13 cellular contexts compared by ENCODE assay signal in the genomic region with DNA sequence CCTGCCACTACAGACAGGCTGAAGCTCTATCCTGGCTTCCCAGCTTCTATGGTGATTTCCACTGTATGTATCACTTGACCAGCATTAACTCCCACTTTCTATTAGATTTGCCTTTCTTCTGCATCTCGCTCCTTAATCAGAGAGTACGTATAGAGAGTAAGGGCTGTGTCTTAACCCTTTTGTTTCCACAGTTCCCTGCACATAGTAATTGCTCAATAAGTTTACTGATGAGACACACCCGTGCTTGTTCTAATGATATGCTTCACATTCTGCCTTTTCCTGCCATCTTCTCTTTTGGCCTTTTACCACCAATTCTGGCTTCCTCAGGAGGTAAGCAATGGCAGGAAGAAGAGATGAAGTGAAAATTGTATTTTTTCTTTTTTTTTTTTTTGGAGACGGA. TPM values are rescaled to one million over a fixed set of nuclear protein-coding genes. Genes with fewer than 3 reads are reported as not detected.
A peak's percentile ranks its signal among the peaks of the same experiment; 100 is the strongest.
DNase-seq lines count a peak whose midpoint lies in the region; ATAC-seq and TF ChIP-seq lines count a peak whose summit lies in the region.
"Had no signal": no experiment of that assay in that cellular context is flagged by ENCODE, and none has a peak within 500 bp of the region (broad histone marks: within the 10 kb centered on the region; RNA-seq: fewer than 3 reads in every experiment).

No MANE protein-coding gene starts in this region.

- H3K4me1 ChIP-seq in HCT116 (ENCODE audit: control insufficient read depth in 1 of 2, insufficient read depth in 2 of 2, low read length in 2 of 2) (peaks cover 20 to 29% of the 10 kb centered on the region in 2 experiments), adrenal gland (replicated peaks in 1 of 2) (peaks cover 4 to 9% of the 10 kb centered on the region in 2 donors), muscle layer of duodenum (ENCODE audit: control insufficient read depth in 1 of 2, insufficient read depth in 2 of 2, low read length in 2 of 2) (peaks cover 4 to 8% of the 10 kb centered on the region in 2 donors), suprapubic skin (peaks cover 28% of the 10 kb centered on the region)

- no peaks in the 10 kb centered on the region; the same call in 1 of the 2 replicates for H3K79me2 ChIP-seq in HCT116 (ENCODE audit: insufficient read depth, low read length)

- H3K4me3 ChIP-seq in HCT116 (replicated peaks in 1 of 2; ENCODE audit: low read depth in 1 of 2, low read length in 2 of 2) (no peak overlapping the region), adrenal gland (no peak overlapping the region), muscle layer of duodenum (ENCODE audit: low read depth in 1 of 2, low read length in 2 of 2) (no peak overlapping the region), suprapubic skin (no peak overlapping the region)
- H3K4me3 ChIP-seq: body of pancreas had no signal

- TF ChIP-seq CTCF in HCT116 (IDR thresholded peaks at IDR 0.05 in 2 of 3, conservative IDR thresholded peaks at IDR 0.05 in 1 of 3; ENCODE audit: borderline replicate concordance in 1 of 3, insufficient read depth in 1 of 3, low read depth in 2 of 3, low read length in 2 of 3) (no peak), adrenal gland (IDR thresholded peaks at IDR 0.05) (no peak), suprapubic skin (IDR thresholded peaks at IDR 0.05) (no peak)

- peak overlapping the region; percentile 71; the same call in 1 of the 2 replicates for H3K27ac ChIP-seq in HCT116 (ENCODE audit: low read depth, low read length)
- peak overlapping the region; percentile 79 to 98 (median 91) for H3K27ac ChIP-seq in adrenal gland
- peak overlapping the region; percentile 8 for H3K27ac ChIP-seq in muscle layer of duodenum (ENCODE audit: low read length)
- H3K27ac ChIP-seq in suprapubic skin, result peak overlapping the region; percentile 84

- ATAC-seq in HCT116, result no peak
- no peak for ATAC-seq in left colon
- ATAC-seq in GM19324 (IDR thresholded peaks at IDR 0.05; ENCODE audit: low FRiP score, unreplicated experiment), result no peak
- no peak for ATAC-seq in HG03565 (IDR thresholded peaks at IDR 0.05; ENCODE audit: unreplicated experiment)
- no peak for ATAC-seq in HG02610 (IDR thresholded peaks at IDR 0.05; ENCODE audit: unreplicated experiment)
- ATAC-seq: stimulated activated effector memory CD8-positive, alpha-beta T cell treated with anti-CD3 and anti-CD28 coated beads, Interleukin-12 subunit alpha, Interleukin-12 subunit beta, amount 100 ng/mL, for 72 hours had no signal

- no peak for DNase-seq in HCT116 (ENCODE audit: low read depth, low spot score)
- no peak for DNase-seq in adrenal gland
- no peak for DNase-seq in suprapubic skin (ENCODE audit: low spot score in 2 of 2)
- DNase-seq in left colon, result no peak
- DNase-seq: activated CD4-positive, CD25-positive, alpha-beta regulatory T cell treated with anti-CD3 and anti-CD28 coated beads, Interleukin-2, amount 50 U/mL, for 72 hours; activated CD8-positive, alpha-beta memory T cell treated with anti-CD3 and anti-CD28 coated beads, Interleukin-2, amount 50 U/mL, for 48 hours; NCI-H1048 had no signal

- H3K27me3 ChIP-seq in HCT116 (ENCODE audit: insufficient read depth, low read length), result no peaks in the 10 kb centered on the region
- no peaks in the 10 kb centered on the region for H3K27me3 ChIP-seq in adrenal gland
- H3K27me3 ChIP-seq in muscle layer of duodenum (ENCODE audit: low read depth, low read length), result no peaks in the 10 kb centered on the region
- H3K27me3 ChIP-seq in suprapubic skin, result no peaks in the 10 kb centered on the region
- H3K27me3 ChIP-seq: body of pancreas had no signal

- no peaks in the 10 kb centered on the region for H4K20me1 ChIP-seq in HCT116 (ENCODE audit: insufficient read depth)

- no peak for TF ChIP-seq POLR2A in HCT116 (IDR thresholded peaks at IDR 0.05; ENCODE audit: borderline replicate concordance, extremely low read depth, insufficient read depth, insufficient read length)
- TF ChIP-seq POLR2A in adrenal gland (IDR thresholded peaks at IDR 0.05), result no peak
- no peak for TF ChIP-seq POLR2A in suprapubic skin (IDR thresholded peaks at IDR 0.05)

- peak overlapping the region; percentile 71; the same call in 1 of the 2 replicates for H3K4me2 ChIP-seq in HCT116 (ENCODE audit: low read length)

- POLR2A ChIA-PET in HCT116 (lab: Charles Lee), result no interaction called here

- H3K36me3 ChIP-seq in HCT116 (ENCODE audit: control insufficient read depth in 1 of 2, insufficient read depth in 2 of 2, low read length in 2 of 2) (no peaks in the 10 kb centered on the region), adrenal gland (replicated peaks in 1 of 2) (peaks cover 0 to 16% of the 10 kb centered on the region in 2 donors), muscle layer of duodenum (ENCODE audit: control insufficient read depth in 1 of 2, insufficient read depth in 2 of 2, low read length in 2 of 2) (peaks cover 8 to 26% of the 10 kb centered on the region in 2 donors), suprapubic skin (peaks cover 20% of the 10 kb centered on the region)

- no peak for TF ChIP-seq RAD21 in HCT116 (IDR thresholded peaks at IDR 0.05; ENCODE audit: low read depth)

- intact Hi-C loops in HCT116 (cut with micrococcal nuclease) (no loop called here), adrenal gland (cut with DNase I) (no loop called here), left colon (cut with DNase I, micrococcal nuclease) (no loop called here)

- H3K9me3 ChIP-seq in HCT116 (ENCODE audit: control insufficient read depth in 1 of 2, insufficient read depth in 1 of 2, low read depth in 1 of 2, low read length in 2 of 2) (no peaks in the 10 kb centered on the region), adrenal gland (replicated peaks in 1 of 3) (no peaks in the 10 kb centered on the region), muscle layer of duodenum (ENCODE audit: control insufficient read depth in 1 of 2, low read length in 2 of 2) (no peaks in the 10 kb centered on the region), suprapubic skin (no peaks in the 10 kb centered on the region)
- H3K9me3 ChIP-seq: body of pancreas had no signal

- BruUV-seq in HCT116 (replicated peaks; lab: Mats Ljungman, UMichigan), result no TSS peak

- H3K9ac ChIP-seq in HCT116 (ENCODE audit: low read length), result 0 out of 2 replicates have a peak overlapping the region, but pooled peaks have one; percentile 64

- RAD21 ChIA-PET in HCT116 (lab: Charles Lee; ENCODE audit: low non-redundant PET in 1 of 2, low total read pairs in 2 of 2, uncharacterized antibody in 2 of 2, unreplicated experiment in 2 of 2), result no interaction called here

- no peak for TF ChIP-seq EP300 in suprapubic skin (IDR thresholded peaks at IDR 0.05)

- CTCF ChIA-PET in HCT116 (lab: Charles Lee), result interaction anchor here (2.9 kb wide), 1 partner anchor 110 kb away, joined by 11 read pairs; no protein-coding TSS in a partner anchor

- H3K9me2 ChIP-seq in HCT116 (ENCODE audit: insufficient read depth), result no peaks in the 10 kb centered on the region

- 90 to 93% (median 91%) methylated on average over 4 of the region's 4 CpGs for WGBS in adrenal gland, 4 donors
- 87% methylated on average over 4 of the region's 4 CpGs for WGBS in suprapubic skin

- H2AFZ ChIP-seq in HCT116 (ENCODE audit: low read depth, low read length, poor library complexity, severe bottlenecking), result no peak overlapping the region

TF ChIP-seq in HCT116, 20 proteins besides CTCF, POLR2A, EP300 and RAD21:
- no peak for TF ChIP-seq ZNF274 (IDR thresholded peaks at IDR 0.05; ENCODE audit: low read depth, low read length)
- TF ChIP-seq EZH2 (IDR thresholded peaks at IDR 0.05), result no peak

RNA-seq across cellular contexts. Expression of a gene that starts 20.6 kb away (rescaled TPM):
- total RNA-seq in HCT116 (2021; ENCODE audit: unreplicated experiment) (104 TPM), adrenal gland (10 to 100 TPM; 15.7 to 69.1 (median 47.1) TPM), suprapubic skin (100 to 1,000 TPM in 1 of 4 donors, 10 to 100 TPM in 3; 60.1 to 118 (median 74.4) TPM), left colon (10 to 100 TPM; 35.7 to 45.1 TPM)
- 61.4 and 63.6 TPM in 2 replicates for polyA plus RNA-seq in HCT116 (2012)
- polyA plus RNA-seq in adrenal gland, result 10 to 100 TPM; 19.7 to 48.8 (median 44.8) TPM

RNA-seq across cellular contexts. Expression of a gene that starts 41.8 kb away (rescaled TPM):
- 1.9 TPM for total RNA-seq in HCT116 (2021; ENCODE audit: unreplicated experiment)
- polyA plus RNA-seq in HCT116 (2012), result 0.13 and 0.22 TPM in 2 replicates
- total RNA-seq in adrenal gland, result 1 to 10 TPM in 5 of 8 donors, under 1 TPM in 3; 0.18 to 5.1 (median 1.5) TPM
- 1 to 10 TPM in 1 of 3 donors, under 1 TPM in 2; 0.07 to 3.7 (median 0.13) TPM for polyA plus RNA-seq in adrenal gland
- 10 to 100 TPM in 1 of 4 donors, 1 to 10 TPM in 3; 2.4 to 11.1 (median 3.5) TPM for total RNA-seq in suprapubic skin
- total RNA-seq in left colon, result 1 to 10 TPM; 1.1 to 1.3 TPM

Comparison
In these comparisons a context has a peak if more than half of its experiments do, and no peak if none do; other contexts are left out.
1. H3K27ac ChIP-seq: peak in every context shown above with its lines; median percentile 91 in adrenal gland; 84 in suprapubic skin; 71 in HCT116; 8 in muscle layer of duodenum.